In the genomic region with DNA sequence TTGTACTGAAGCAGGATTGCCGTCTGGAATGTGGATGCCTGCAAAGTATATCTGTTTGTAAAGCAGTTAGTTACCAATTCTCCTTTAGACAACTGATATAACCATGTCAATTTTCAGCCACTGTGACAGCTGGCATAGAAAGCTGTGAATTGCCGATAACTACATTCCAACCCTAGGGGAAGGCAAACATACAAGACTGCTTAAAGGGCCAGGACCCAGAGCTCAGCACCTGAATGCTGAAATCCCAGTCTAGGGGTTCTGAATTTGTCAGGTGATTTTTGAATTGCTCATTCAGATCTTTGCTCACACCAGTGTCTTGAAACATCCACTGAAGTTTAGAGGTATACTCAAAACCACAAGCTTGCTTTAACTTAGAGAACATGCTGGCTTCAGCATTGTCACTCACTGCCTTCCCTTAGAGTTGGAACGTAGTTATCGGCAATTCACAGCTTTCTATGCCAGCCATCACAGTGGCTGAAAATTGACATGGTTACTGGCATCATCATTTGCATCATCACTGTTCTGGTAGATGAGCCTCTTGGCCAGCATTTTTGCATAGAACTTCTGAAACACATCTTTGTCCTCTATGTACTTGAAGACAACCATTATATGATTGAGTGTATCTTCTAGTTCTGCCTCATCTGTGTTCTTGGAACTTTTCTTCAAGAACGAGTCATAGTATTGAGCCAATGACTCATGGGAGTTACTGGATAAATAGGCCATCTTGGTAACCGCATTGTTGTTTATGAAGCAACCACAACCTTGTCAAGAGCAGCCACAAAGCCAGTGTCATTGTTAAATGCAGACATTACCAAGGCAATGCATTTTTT, we compare ENCODE assay signal across 9 cellular contexts.
DNase-seq lines count a peak whose midpoint lies in the region; ATAC-seq and TF ChIP-seq lines count a peak whose summit lies in the region.
"Had no signal": no experiment of that assay in that cellular context is flagged by ENCODE, and none has a peak within 500 bp of the region (broad histone marks: within the 10 kb centered on the region; RNA-seq: fewer than 3 reads in every experiment).

No MANE protein-coding gene starts in this region.

- DNase-seq in NOMO-1 treated with DMSO at 0.1 percent for 48 hours (lab: John Stamatoyannopoulos, UW; ENCODE audit: unreplicated experiment), result peak; percentile 14
- DNase-seq in NOMO-1 treated with dmso at 0.1 percent for 144 hours (lab: John Stamatoyannopoulos, UW; ENCODE audit: unreplicated experiment), result no peak
- peak; percentile 30 to 37 for DNase-seq in activated T-cell treated with anti-CD3 and anti-CD28 coated beads, Interleukin-2, amount 50 U/mL, for 48 hours
- no peak for DNase-seq in natural killer cell
- DNase-seq in NCI-H1092 treated with DMSO at 0.1 percent for 48 hours (lab: John Stamatoyannopoulos, UW), result no peak
- DNase-seq in left lung, result no peak
- DNase-seq in 8988T, result no peak

- peak overlapping the region; percentile 22 for H3K4me3 Mint-ChIP-seq in natural killer cell

- no peak overlapping the region for H3K4me3 ChIP-seq in left lung

- H3K9me3 ChIP-seq in left lung, result peaks cover 0 to 6% of the 10 kb centered on the region in 2 donors

- ATAC-seq in HG02938 (IDR thresholded peaks at IDR 0.05; ENCODE audit: unreplicated experiment), result peak; percentile 93
- ATAC-seq in natural killer cell, result peak; percentile 71 to 82 (median 72)
- ATAC-seq in left lung, result no peak

- no peaks in the 10 kb centered on the region for H3K4me1 ChIP-seq in left lung

- H3K27ac ChIP-seq in left lung, result no peak overlapping the region
- H3K27ac ChIP-seq: C4-2B had no signal

- TF ChIP-seq CTCF in natural killer cell (IDR thresholded peaks at IDR 0.05), result no peak
- TF ChIP-seq CTCF in left lung (IDR thresholded peaks at IDR 0.05), result no peak

- peaks cover 0 to 3% of the 10 kb centered on the region in 2 donors for H3K9me3 Mint-ChIP-seq in natural killer cell

- H3K36me3 ChIP-seq in left lung, result no peaks in the 10 kb centered on the region

- H3K27ac Mint-ChIP-seq in natural killer cell, result peak overlapping the region; percentile 41 to 68

- H3K4me1 Mint-ChIP-seq in natural killer cell, result peaks cover 11 to 15% of the 10 kb centered on the region in 2 donors

- no peaks in the 10 kb centered on the region for H3K36me3 Mint-ChIP-seq in natural killer cell

- H3K27me3 ChIP-seq in left lung, result no peaks in the 10 kb centered on the region

- intact Hi-C loops in natural killer cell (cut with micrococcal nuclease) (loop anchor here (5.0 kb wide), 1 partner anchor 297 kb away; a partner anchor contains a TSS), left lung (cut with DNase I) (no loop called here)

- H3K27me3 Mint-ChIP-seq in natural killer cell (ENCODE audit: low read depth in 2 of 2), result peaks cover 0 to 3% of the 10 kb centered on the region in 2 donors

Comparison
In these comparisons a context has a peak if more than half of its experiments do, and no peak if none do; other contexts are left out.
1. DNase-seq: peak in NOMO-1 treated with DMSO at 0.1 percent for 48 hours (single experiment) and activated T-cell treated with anti-CD3 and anti-CD28 coated beads, Interleukin-2, amount 50 U/mL, for 48 hours (2 of 2); none in NOMO-1 treated with dmso at 0.1 percent for 144 hours (single experiment), natural killer cell (single experiment), NCI-H1092 treated with DMSO at 0.1 percent for 48 hours (single experiment), left lung (0 of 2) and 8988T (single experiment).